10 cellular contexts compared by ENCODE assay signal in genomic region chr17:1626333-1626732, GRCh38. TPM values are rescaled to one million over a fixed set of nuclear protein-coding genes. Genes with fewer than 3 reads are reported as not detected.
A peak's percentile ranks its signal among the peaks of the same experiment; 100 is the strongest.
DNase-seq lines count a peak whose midpoint lies in the region; ATAC-seq and TF ChIP-seq lines count a peak whose summit lies in the region.
"Had no signal": no experiment of that assay in that cellular context is flagged by ENCODE, and none has a peak within 500 bp of the region (broad histone marks: within the 10 kb centered on the region; RNA-seq: fewer than 3 reads in every experiment).

No MANE protein-coding gene starts in this region.

- no peaks in the 10 kb centered on the region for H3K27me3 ChIP-seq in left ventricle myocardium inferior (ENCODE audit: low read depth)
- no peaks in the 10 kb centered on the region for H3K27me3 ChIP-seq in endocrine pancreas (ENCODE audit: control insufficient read depth, insufficient read depth, low read length)

- H3K27ac Mint-ChIP-seq in nephron progenitor cell, result no peak overlapping the region

- intact Hi-C loops in left ventricle myocardium inferior (cut with micrococcal nuclease), result loop anchor here (10.0 kb wide), 1 partner anchor 52 kb away; no protein-coding TSS in a partner anchor
- intact Hi-C loops in left cardiac atrium (cut with DNase I), result no loop called here

- H3K9me3 ChIP-seq in left ventricle myocardium inferior (replicated peaks) (no peaks in the 10 kb centered on the region), endocrine pancreas (ENCODE audit: control insufficient read depth, low read length) (no peaks in the 10 kb centered on the region)

- no peaks in the 10 kb centered on the region for H3K36me3 Mint-ChIP-seq in nephron progenitor cell (ENCODE audit: low read depth)

- ATAC-seq in left cardiac atrium (no peak), HG02610 (IDR thresholded peaks at IDR 0.05; ENCODE audit: unreplicated experiment) (no peak), HG02885 (IDR thresholded peaks at IDR 0.05; ENCODE audit: poor library complexity, unreplicated experiment) (no peak)

- peak overlapping the region; percentile 72 for H3K4me3 Mint-ChIP-seq in nephron progenitor cell

- H3K9ac ChIP-seq in endocrine pancreas (ENCODE audit: control insufficient read depth, insufficient read depth, low read length), result no peak overlapping the region

- H3K27ac ChIP-seq in left ventricle myocardium inferior (replicated peaks), result peak overlapping the region; percentile 93

- peak overlapping the region; percentile 91 for H3K4me3 ChIP-seq in left ventricle myocardium inferior
- peak overlapping the region; percentile 20 for H3K4me3 ChIP-seq in endocrine pancreas (ENCODE audit: control insufficient read depth, insufficient read depth, low read length)

- peaks cover 32% of the 10 kb centered on the region for H3K4me1 Mint-ChIP-seq in nephron progenitor cell

- H3K36me3 ChIP-seq in left ventricle myocardium inferior (no peaks in the 10 kb centered on the region), endocrine pancreas (ENCODE audit: control insufficient read depth, insufficient read depth, low read length) (no peaks in the 10 kb centered on the region)

- peaks cover 41% of the 10 kb centered on the region for H3K4me1 ChIP-seq in left ventricle myocardium inferior
- H3K4me1 ChIP-seq in endocrine pancreas (ENCODE audit: control insufficient read depth, insufficient read depth, low read length), result no peaks in the 10 kb centered on the region

- H3K27me3 Mint-ChIP-seq in nephron progenitor cell (ENCODE audit: low read depth, poor library complexity), result peaks cover 41% of the 10 kb centered on the region

- no peak for TF ChIP-seq CTCF in left ventricle myocardium inferior (IDR thresholded peaks at IDR 0.05; ENCODE audit: borderline replicate concordance)
- TF ChIP-seq CTCF in nephron progenitor cell (IDR thresholded peaks at IDR 0.05), result no peak

- H3K9me3 Mint-ChIP-seq in nephron progenitor cell, result no peaks in the 10 kb centered on the region

- DNase-seq in left ventricle myocardium inferior, result no peak
- DNase-seq in left cardiac atrium, result no peak
- DNase-seq in nephron progenitor cell, result no peak
- no peak for DNase-seq in NCI-H1105 (lab: John Stamatoyannopoulos, UW)
- DNase-seq in cerebellum (ENCODE audit: low spot score), result no peak
- DNase-seq: activated CD4-positive, alpha-beta T cell treated with anti-CD3 and anti-CD28 coated beads, Interleukin-2, amount 50 U/mL, for 1 hour; NCI-H1436 had no signal

RNA-seq across cellular contexts. Expression of gene SLC43A2, which starts 2.3 kb away (rescaled TPM):
- total RNA-seq in left ventricle myocardium inferior (4.0 TPM), left cardiac atrium (1 to 10 TPM; 7.4 to 8.2 TPM), cerebellum (18.0 TPM)

RNA-seq across cellular contexts. Expression of gene SCARF1, which starts 19.2 kb away (rescaled TPM):
- total RNA-seq in left ventricle myocardium inferior, result 12.2 TPM
- 10 to 100 TPM; 10.7 to 17.7 TPM for total RNA-seq in left cardiac atrium
- total RNA-seq in cerebellum, result 3.4 TPM

RNA-seq across cellular contexts. Expression of gene RILP, which starts 23.3 kb away (rescaled TPM):
- 81.7 TPM for total RNA-seq in left ventricle myocardium inferior
- 10 to 100 TPM; 38.5 to 44.5 TPM for total RNA-seq in left cardiac atrium
- 2.4 TPM for total RNA-seq in cerebellum

RNA-seq across cellular contexts. Expression of gene PRPF8, which starts 58.3 kb away (rescaled TPM):
- total RNA-seq in left ventricle myocardium inferior (136 TPM), left cardiac atrium (100 to 1,000 TPM; 136 to 181 TPM), cerebellum (128 TPM)

Comparison
In these comparisons a context has a peak if more than half of its experiments do, and no peak if none do; other contexts are left out.
1. RNA of gene RILP, which starts 23.3 kb away (total RNA-seq): 81.7 TPM in left ventricle myocardium inferior (single experiment) and 38.5 to 44.5 TPM in left cardiac atrium; 2.4 TPM in cerebellum (single experiment); every median in the first group is over 10 times any median in the second.